In the genomic region with DNA sequence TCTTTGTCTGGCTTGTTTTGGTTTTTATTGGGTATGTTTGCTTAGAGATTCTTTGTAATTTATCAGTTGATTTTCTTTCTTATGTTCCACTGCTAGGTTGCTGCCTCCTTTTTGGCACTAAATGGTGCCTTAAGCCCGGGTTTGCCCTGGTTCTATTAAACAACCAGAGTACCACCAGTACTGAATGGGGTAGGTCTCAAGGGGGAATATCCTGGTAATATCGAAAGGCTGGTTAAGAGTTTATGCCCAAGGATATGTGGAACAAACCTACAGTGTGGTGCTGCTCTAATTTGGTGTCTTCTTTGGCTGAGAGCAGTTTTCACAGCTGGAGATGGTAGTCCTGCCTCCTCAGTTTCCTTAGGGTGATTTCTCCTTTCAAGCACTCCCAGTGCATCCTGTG, we compare ENCODE assay signal across 36 cellular contexts.
"Had no signal": no experiment of that assay in that cellular context is flagged by ENCODE, and none has a peak within 500 bp of the region (broad histone marks: within the 10 kb centered on the region; RNA-seq: fewer than 3 reads in every experiment).

No MANE protein-coding gene starts in this region.

- H3K27me3 ChIP-seq: ascending aorta had no signal

- H3K36me3 Mint-ChIP-seq: activated CD8-positive, alpha-beta memory T cell treated with anti-CD3 and anti-CD28 coated beads, Interleukin-2, amount 10 ng/mL, durations not matched to agents 7 days and 5 days; activated naive CD8-positive, alpha-beta T cell treated with anti-CD3 and anti-CD28 coated beads for 36 hours had no signal

- H3K4me3 ChIP-seq: ascending aorta had no signal

- ATAC-seq: activated CD4-positive, alpha-beta T cell treated with anti-CD3 and anti-CD28 coated beads for 36 hours; activated CD4-positive, CD25-positive, alpha-beta regulatory T cell treated with anti-CD3 and anti-CD28 coated beads, Interleukin-2, amount 50 U/mL, for 24 hours; activated CD8-positive, alpha-beta memory T cell treated with anti-CD3 and anti-CD28 coated beads, Interleukin-2, amount 10 ng/mL, durations not matched to agents 7 days and 5 days; activated CD8-positive, alpha-beta T cell treated with anti-CD3 and anti-CD28 coated beads, Interleukin-2, amount 10 ng/mL, durations not matched to agents 7 days and 5 days; activated naive CD4-positive, alpha-beta T cell treated with anti-CD3 and anti-CD28 coated beads, Interleukin-2, amount 50 U/mL, for 72 hours; activated T-cell treated with anti-CD3 and anti-CD28 coated beads, Interleukin-2, amount 50 U/mL, for 4 hours; activated T-cell treated with anti-CD3 and anti-CD28 coated beads, Interleukin-2, amount 50 U/mL, for 72 hours; activated T-helper 17 cell treated with anti-CD3 and anti-CD28 coated beads, Interleukin-2, amount 50 U/mL, for 72 hours had no signal

- H3K27ac ChIP-seq: ascending aorta, VCaP had no signal

- FAIRE-seq: TTC549 had no signal

- DNase-seq: activated CD4-positive, alpha-beta memory T cell treated with anti-CD3 and anti-CD28 coated beads, Interleukin-2, amount 10 ng/mL, durations not matched to agents 7 days and 5 days; activated CD4-positive, alpha-beta T cell treated with anti-CD3 and anti-CD28 coated beads for 1 hour; activated CD4-positive, alpha-beta T cell treated with anti-CD3 and anti-CD28 coated beads for 36 hours; activated CD4-positive, alpha-beta T cell treated with anti-CD3 and anti-CD28 coated beads for 48 hours; activated CD4-positive, alpha-beta T cell treated with anti-CD3 and anti-CD28 coated beads, Interleukin-2, amount 10 ng/mL, durations not matched to agents 7 days and 5 days; activated CD4-positive, alpha-beta T cell treated with anti-CD3 and anti-CD28 coated beads, Interleukin-2, amount 50 U/mL, for 48 hours; activated CD4-positive, CD25-positive, alpha-beta regulatory T cell; activated CD8-positive, alpha-beta memory T cell treated with anti-CD3 and anti-CD28 coated beads for 24 hours; activated CD8-positive, alpha-beta memory T cell treated with anti-CD3 and anti-CD28 coated beads, Interleukin-2, amount 10 ng/mL, durations not matched to agents 7 days and 5 days; activated CD8-positive, alpha-beta memory T cell treated with anti-CD3 and anti-CD28 coated beads, Interleukin-2, amount 50 U/mL, for 48 hours; activated CD8-positive, alpha-beta T cell treated with anti-CD3 and anti-CD28 coated beads, Interleukin-2, amount 10 ng/mL, durations not matched to agents 7 days and 5 days; activated effector memory CD4-positive, alpha-beta T cell treated with anti-CD3 and anti-CD28 coated beads, Interleukin-2, amount 50 U/mL, for 16 hours; activated gamma-delta T cell treated with Interleukin-2 at 50 U/mL for 16 hours; activated naive CD4-positive, alpha-beta T cell; activated naive CD4-positive, alpha-beta T cell treated with anti-CD3 and anti-CD28 coated beads for 36 hours; activated naive CD4-positive, alpha-beta T cell treated with anti-CD3 and anti-CD28 coated beads, Interleukin-2, amount 50 U/mL, for 16 hours; activated naive CD8-positive, alpha-beta T cell treated with anti-CD3 and anti-CD28 coated beads for 36 hours; activated T-cell treated with anti-CD3 and anti-CD28 coated beads, Interleukin-2, amount 50 U/mL, for 4 hours; activated T-cell treated with anti-CD3 and anti-CD28 coated beads, Interleukin-2, amount 50 U/mL, for 72 hours; amygdala; anterior cingulate cortex; central memory CD4-positive, alpha-beta T cell; SW 1271; T-helper 1 cell; T-helper 2 cell; T-helper 9 cell had no signal

- H3K9me3 Mint-ChIP-seq: activated CD4-positive, alpha-beta memory T cell treated with anti-CD3 and anti-CD28 coated beads, Interleukin-2, amount 10 ng/mL, durations not matched to agents 7 days and 5 days; activated naive CD4-positive, alpha-beta T cell treated with anti-CD3 and anti-CD28 coated beads, Interleukin-2, amount 50 U/mL, for 72 hours; activated T-cell treated with anti-CD3 and anti-CD28 coated beads, Interleukin-2, amount 50 U/mL, for 4 hours; activated T-cell treated with anti-CD3 and anti-CD28 coated beads, Interleukin-2, amount 50 U/mL, for 72 hours; activated T-helper 1 cell treated with anti-CD3 and anti-CD28 coated beads, Interleukin-12 subunit alpha, Interleukin-12 subunit beta, Interleukin-2, Interleukin-4 antibody, amounts not matched to agents 30 ng/mL and 10 ng/mL and 1 ng/mL, durations not matched to agents 14 hours and 24 hours and 36 hours; activated T-helper 17 cell treated with anti-CD3 and anti-CD28 coated beads, Interleukin-2, amount 50 U/mL, for 72 hours; T-helper 1 cell treated with Interleukin-12 subunit alpha and Interleukin-12 subunit beta and Interleukin-4 antibody, amounts not matched to agents 30 μg/mL and 1 μg/mL, for 36 hours; T-helper 2 cell treated with Interferon-gamma antibody and Interleukin-4, amounts not matched to agents 5 μg/mL and 100 μg/mL, for 36 hours had no signal

- H3K4me1 Mint-ChIP-seq: activated CD8-positive, alpha-beta memory T cell treated with anti-CD3 and anti-CD28 coated beads, Interleukin-2, amount 10 ng/mL, durations not matched to agents 7 days and 5 days; activated T-helper 17 cell treated with anti-CD3 and anti-CD28 coated beads, Interleukin-2, amount 50 U/mL, for 72 hours had no signal

- H3K4me3 Mint-ChIP-seq: activated CD4-positive, alpha-beta memory T cell treated with anti-CD3 and anti-CD28 coated beads, Interleukin-2, amount 10 ng/mL, durations not matched to agents 7 days and 5 days; activated CD4-positive, alpha-beta T cell treated with anti-CD3 and anti-CD28 coated beads for 36 hours; activated CD4-positive, alpha-beta T cell treated with anti-CD3 and anti-CD28 coated beads, Interleukin-2, amount 10 ng/mL, durations not matched to agents 7 days and 5 days; activated CD8-positive, alpha-beta memory T cell treated with anti-CD3 and anti-CD28 coated beads, Interleukin-2, amount 10 ng/mL, durations not matched to agents 7 days and 5 days; activated CD8-positive, alpha-beta T cell treated with anti-CD3 and anti-CD28 coated beads, Interleukin-2, amount 10 ng/mL, durations not matched to agents 7 days and 5 days; activated naive CD4-positive, alpha-beta T cell treated with anti-CD3 and anti-CD28 coated beads for 36 hours; activated naive CD8-positive, alpha-beta T cell treated with anti-CD3 and anti-CD28 coated beads for 36 hours; activated T-cell treated with anti-CD3 and anti-CD28 coated beads, Interleukin-2, amount 50 U/mL, for 4 hours; activated T-cell treated with anti-CD3 and anti-CD28 coated beads, Interleukin-2, amount 50 U/mL, for 72 hours; activated T-helper 1 cell treated with anti-CD3 and anti-CD28 coated beads, Interleukin-12 subunit alpha, Interleukin-12 subunit beta, Interleukin-2, Interleukin-4 antibody, amounts not matched to agents 30 ng/mL and 10 ng/mL and 1 ng/mL, durations not matched to agents 14 hours and 24 hours and 36 hours; activated T-helper 17 cell treated with anti-CD3 and anti-CD28 coated beads, Interleukin-2, amount 50 U/mL, for 72 hours; brain; T-helper 1 cell treated with Interleukin-12 subunit alpha and Interleukin-12 subunit beta and Interleukin-4 antibody, amounts not matched to agents 30 μg/mL and 1 μg/mL, for 36 hours; T-helper 2 cell treated with Interferon-gamma antibody and Interleukin-4, amounts not matched to agents 5 μg/mL and 100 μg/mL, for 36 hours had no signal

- H3K36me3 ChIP-seq: ascending aorta had no signal

- H3K4me1 ChIP-seq: ascending aorta had no signal

- H3K27ac Mint-ChIP-seq: activated CD4-positive, alpha-beta memory T cell treated with anti-CD3 and anti-CD28 coated beads, Interleukin-2, amount 10 ng/mL, durations not matched to agents 7 days and 5 days; activated CD4-positive, alpha-beta T cell treated with anti-CD3 and anti-CD28 coated beads for 36 hours; activated CD4-positive, alpha-beta T cell treated with anti-CD3 and anti-CD28 coated beads, Interleukin-2, amount 10 ng/mL, durations not matched to agents 7 days and 5 days; activated CD8-positive, alpha-beta memory T cell treated with anti-CD3 and anti-CD28 coated beads, Interleukin-2, amount 10 ng/mL, durations not matched to agents 7 days and 5 days; activated CD8-positive, alpha-beta T cell treated with anti-CD3 and anti-CD28 coated beads, Interleukin-2, amount 10 ng/mL, durations not matched to agents 7 days and 5 days; activated naive CD4-positive, alpha-beta T cell treated with anti-CD3 and anti-CD28 coated beads for 36 hours; activated naive CD4-positive, alpha-beta T cell treated with anti-CD3 and anti-CD28 coated beads, Interleukin-2, amount 50 U/mL, for 72 hours; activated naive CD8-positive, alpha-beta T cell treated with anti-CD3 and anti-CD28 coated beads for 36 hours; activated T-cell treated with anti-CD3 and anti-CD28 coated beads, Interleukin-2, amount 50 U/mL, for 72 hours; activated T-helper 1 cell treated with anti-CD3 and anti-CD28 coated beads, Interleukin-12 subunit alpha, Interleukin-12 subunit beta, Interleukin-2, Interleukin-4 antibody, amounts not matched to agents 30 ng/mL and 10 ng/mL and 1 ng/mL, durations not matched to agents 14 hours and 24 hours and 36 hours; activated T-helper 17 cell treated with anti-CD3 and anti-CD28 coated beads, Interleukin-2, amount 50 U/mL, for 72 hours; brain; T-helper 1 cell treated with Interleukin-12 subunit alpha and Interleukin-12 subunit beta and Interleukin-4 antibody, amounts not matched to agents 30 μg/mL and 1 μg/mL, for 36 hours; T-helper 2 cell treated with Interferon-gamma antibody and Interleukin-4, amounts not matched to agents 5 μg/mL and 100 μg/mL, for 36 hours had no signal

- H3K9me3 ChIP-seq: ascending aorta had no signal
